In genomic region chr12:29405561-29405960, GRCh38 we compare ENCODE assay signal across 11 cellular contexts.
"Had no signal": no experiment of that assay in that cellular context is flagged by ENCODE, and none has a peak within 500 bp of the region (broad histone marks: within the 10 kb centered on the region; RNA-seq: fewer than 3 reads in every experiment).

No MANE protein-coding gene starts in this region.

- ATAC-seq: GM23338, HCT116 had no signal

- DNase-seq: GM23248, GOT3, H7, H9, HCEC 1CT, HFFc6 had no signal

- H3K27ac ChIP-seq: GM23248 had no signal

- H3K4me2 ChIP-seq: GM23338 had no signal

- H3K4me3 ChIP-seq: GM23248, GM23338, HAP-1 had no signal

- FAIRE-seq: H1, H54 had no signal

- H3K9ac ChIP-seq: GM23248 had no signal

- H2AFZ ChIP-seq: GM23248, GM23338 had no signal

- H3K9me3 ChIP-seq: HAP-1 had no signal

- H3K36me3 ChIP-seq: HAP-1 had no signal
